In genomic region chr2:218885981-218886447, GRCh38 we compare ENCODE assay signal across 11 cellular contexts. TPM values are rescaled to one million over a fixed set of nuclear protein-coding genes. Genes with fewer than 3 reads are reported as not detected.
DNase-seq lines count a peak whose midpoint lies in the region; ATAC-seq, FAIRE-seq and TF ChIP-seq lines count a peak whose summit lies in the region.
"Had no signal": no experiment of that assay in that cellular context is flagged by ENCODE, and none has a peak within 500 bp of the region (broad histone marks: within the 10 kb centered on the region; RNA-seq: fewer than 3 reads in every experiment).

No MANE protein-coding gene starts in this region.

- peak; percentile 98 for FAIRE-seq in GM12892 (lab: Jason Lieb, UNC)
- FAIRE-seq: D721Med had no signal

- TF ChIP-seq CTCF in omental fat pad (IDR thresholded peaks at IDR 0.05): no peak

- DNase-seq in GM12892 (ENCODE audit: insufficient read length) (no peak), SW480 (ENCODE audit: low spot score) (peak; percentile 57), nucleus accumbens (lab: John Stamatoyannopoulos, UW) (no peak), kidney tubule cell (ENCODE audit: low spot score) (no peak), omental fat pad (ENCODE audit: low spot score) (no peak)
- no peak for DNase-seq in activated naive CD4-positive, alpha-beta T cell treated with Interleukin-2 at 50 U/mL for 16 hours

- TF ChIP-seq POLR2A in GM12892 (IDR thresholded peaks at IDR 0.05; ENCODE audit: low read depth, low read length): no peak

- peak; percentile 53 for ATAC-seq in GM19452 (IDR thresholded peaks at IDR 0.05; ENCODE audit: unreplicated experiment)
- peak; percentile 59 for ATAC-seq in HG03045 (IDR thresholded peaks at IDR 0.05; ENCODE audit: unreplicated experiment)
- ATAC-seq in omental fat pad (ENCODE audit: low FRiP score): no peak

RNA-seq across cellular contexts. Expression of gene WNT10A, which starts 5.4 kb away (rescaled TPM):
- 34.9 TPM for polyA plus RNA-seq in GM12892 (2012; ENCODE audit: missing spikeins)
- 1 to 10 TPM in 1 of 4 donors, under 1 TPM in 1, not detected in 2; 0.36 to 2.3 TPM for total RNA-seq in omental fat pad

RNA-seq across cellular contexts. Expression of gene WNT6, which starts 26.4 kb away (rescaled TPM):
- polyA plus RNA-seq in GM12892 (2012; ENCODE audit: missing spikeins): not detected
- 1 to 10 TPM in 2 of 4 donors, under 1 TPM in 2; 0.19 to 2.7 (median 0.62) TPM for total RNA-seq in omental fat pad
- total RNA-seq: HT-29 had no signal

RNA-seq across cellular contexts. Expression of gene PRKAG3, which starts 54.4 kb away (rescaled TPM):
- not detected for polyA plus RNA-seq in GM12892 (2012; ENCODE audit: missing spikeins)
- total RNA-seq in omental fat pad: not detected
- total RNA-seq: activated CD8-positive, alpha-beta memory T cell treated with anti-CD3 and anti-CD28 coated beads for 36 hours; HT-29 had no signal
